Comparison of ENCODE assay signal across 9 cellular contexts in the genomic region with DNA sequence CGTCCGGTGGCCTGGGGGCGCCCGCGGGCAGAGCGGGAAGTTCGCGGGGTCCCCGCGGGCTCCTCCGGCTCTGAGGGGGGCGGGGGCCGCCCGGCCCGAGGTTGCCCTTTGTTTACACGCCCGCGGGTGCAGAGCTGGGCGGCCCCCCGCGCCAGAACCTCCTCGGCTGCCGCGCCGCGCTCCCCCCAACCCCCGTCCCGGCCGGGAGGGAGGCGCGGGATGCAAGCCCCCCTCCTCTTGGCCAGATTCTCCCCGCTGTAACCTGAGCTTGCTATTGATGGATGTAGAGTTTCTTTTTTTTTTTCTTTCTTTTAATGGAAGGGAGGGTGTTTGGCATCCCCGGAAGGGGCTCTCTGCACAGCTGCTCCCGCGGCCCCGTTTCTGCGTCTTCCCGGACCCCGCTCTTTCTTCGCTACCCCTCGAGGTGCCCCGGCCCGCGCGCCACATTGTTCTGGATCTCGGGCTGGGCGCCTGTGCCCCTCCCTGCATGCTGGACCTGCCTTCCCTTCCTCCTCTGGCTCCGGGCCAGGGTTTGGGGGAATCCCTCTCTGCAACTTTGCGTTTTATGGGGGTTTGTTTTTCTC. TPM values are rescaled to one million over a fixed set of nuclear protein-coding genes. Genes with fewer than 3 reads are reported as not detected.
A peak's percentile ranks its signal among the peaks of the same experiment; 100 is the strongest.
DNase-seq lines count a peak whose midpoint lies in the region; ATAC-seq, FAIRE-seq and TF ChIP-seq lines count a peak whose summit lies in the region.
"Had no signal": no experiment of that assay in that cellular context is flagged by ENCODE, and none has a peak within 500 bp of the region (broad histone marks: within the 10 kb centered on the region; RNA-seq: fewer than 3 reads in every experiment).

No MANE protein-coding gene starts in this region.

- no peaks in the 10 kb centered on the region for H3K4me1 Mint-ChIP-seq in activated T-helper 17 cell treated with anti-CD3 and anti-CD28 coated beads, Interleukin-2, amount 50 U/mL, for 72 hours
- H3K4me1 Mint-ChIP-seq in type B pancreatic cell (ENCODE audit: unreplicated experiment): peaks cover 45% of the 10 kb centered on the region

- no peak for FAIRE-seq in kidney (lab: Jason Lieb, UNC)

- peaks cover 0 to 2% of the 10 kb centered on the region in 2 donors for H3K4me1 ChIP-seq in kidney (ENCODE audit: control insufficient read depth in 1 of 2, insufficient read depth in 1 of 2, low read depth in 1 of 2, low read length in 2 of 2)

- peaks cover 66% of the 10 kb centered on the region for H3K27me3 Mint-ChIP-seq in activated T-helper 17 cell treated with anti-CD3 and anti-CD28 coated beads, Interleukin-2, amount 50 U/mL, for 72 hours
- peaks cover 17% of the 10 kb centered on the region for H3K27me3 Mint-ChIP-seq in type B pancreatic cell

- no peak overlapping the region for H3K4me3 ChIP-seq in kidney (ENCODE audit: low read length in 2 of 2)

- H3K36me3 Mint-ChIP-seq in activated T-helper 17 cell treated with anti-CD3 and anti-CD28 coated beads, Interleukin-2, amount 50 U/mL, for 72 hours (ENCODE audit: low read depth): peaks cover 6% of the 10 kb centered on the region
- H3K36me3 Mint-ChIP-seq in type B pancreatic cell: peaks cover 23% of the 10 kb centered on the region

- DNase-seq in NCI-H524 (lab: John Stamatoyannopoulos, UW) (peak; percentile 57 to 82), NCI-H524 treated with DMSO at 0.1 percent for 48 hours (lab: John Stamatoyannopoulos, UW) (no peak), KBM-7 (peak; percentile 55), kidney (peak; percentile 83), type B pancreatic cell (ENCODE audit: extremely low spot score, unreplicated experiment) (no peak)

- H3K9ac ChIP-seq in kidney (ENCODE audit: low read length in 2 of 2): no peak overlapping the region

- ATAC-seq in activated T-helper 17 cell treated with anti-CD3 and anti-CD28 coated beads, Interleukin-2, amount 50 U/mL, for 72 hours (replicated peaks): peak; percentile 2
- ATAC-seq in HG02970 (IDR thresholded peaks at IDR 0.05; ENCODE audit: low FRiP score, unreplicated experiment) (no peak), GM18873 (IDR thresholded peaks at IDR 0.05; ENCODE audit: low FRiP score, unreplicated experiment) (no peak)

- in situ Hi-C loops in KBM-7 (cut with MboI; ENCODE audit: low pct_unique_long_range_greater_than_20kb, low sequenced_read_pairs): no loop called here

- H3K9me3 Mint-ChIP-seq in activated T-helper 17 cell treated with anti-CD3 and anti-CD28 coated beads, Interleukin-2, amount 50 U/mL, for 72 hours: no peaks in the 10 kb centered on the region
- H3K9me3 Mint-ChIP-seq in type B pancreatic cell: no peaks in the 10 kb centered on the region

- no peaks in the 10 kb centered on the region for H3K36me3 ChIP-seq in kidney (ENCODE audit: control insufficient read depth in 1 of 2, insufficient read depth in 2 of 2, low read length in 2 of 2)

- no peaks in the 10 kb centered on the region for H3K9me3 ChIP-seq in kidney (ENCODE audit: control insufficient read depth in 1 of 2, low read length in 2 of 2)

- H3K4me3 Mint-ChIP-seq in activated T-helper 17 cell treated with anti-CD3 and anti-CD28 coated beads, Interleukin-2, amount 50 U/mL, for 72 hours: peak overlapping the region; percentile 74
- H3K4me3 Mint-ChIP-seq in type B pancreatic cell: peak overlapping the region; percentile 95

- intact Hi-C loops in kidney (cut with DNase I): no loop called here

- no peak for TF ChIP-seq CTCF in kidney (IDR thresholded peaks at IDR 0.05; ENCODE audit: borderline replicate concordance, extremely low read depth, insufficient read depth)
- peak; percentile 19 for TF ChIP-seq CTCF in type B pancreatic cell (conservative IDR thresholded peaks at IDR 0.05)

- peak overlapping the region; percentile 74 for H3K27ac Mint-ChIP-seq in activated T-helper 17 cell treated with anti-CD3 and anti-CD28 coated beads, Interleukin-2, amount 50 U/mL, for 72 hours
- H3K27ac Mint-ChIP-seq in type B pancreatic cell: peak overlapping the region; percentile 88

- H3K27ac ChIP-seq in kidney (ENCODE audit: low read depth in 2 of 2, low read length in 2 of 2): no peak overlapping the region

RNA-seq across cellular contexts. Expression of gene CBX2, which starts 0.6 kb away (rescaled TPM):
- 1 to 10 TPM in 1 of 2 donors, under 1 TPM in 1; 0.50 to 1.6 TPM for total RNA-seq in activated T-helper 17 cell treated with anti-CD3 and anti-CD28 coated beads, Interleukin-2, amount 50 U/mL, for 72 hours
- total RNA-seq in kidney: 3.5 TPM
- 2.2 TPM for polyA plus RNA-seq in kidney (ENCODE audit: insufficient read depth, low read depth, low replicate concordance)
- 21.6 and 72.0 TPM in 2 replicates for total RNA-seq in type B pancreatic cell (ENCODE audit: low replicate concordance)

RNA-seq across cellular contexts. Expression of gene CBX8, which starts 18.3 kb away (rescaled TPM):
- 1 to 10 TPM; 1.6 to 5.5 TPM for total RNA-seq in activated T-helper 17 cell treated with anti-CD3 and anti-CD28 coated beads, Interleukin-2, amount 50 U/mL, for 72 hours
- total RNA-seq in kidney (6.2 TPM), type B pancreatic cell (ENCODE audit: low replicate concordance) (13.3 and 16.0 TPM in 2 replicates)
- polyA plus RNA-seq in kidney (ENCODE audit: insufficient read depth, low read depth, low replicate concordance): 3.5 TPM

RNA-seq across cellular contexts. Expression of gene ENPP7, which starts 47.9 kb away (rescaled TPM):
- under 1 TPM in 1 of 2 donors, not detected in 1; 0.50 TPM for total RNA-seq in activated T-helper 17 cell treated with anti-CD3 and anti-CD28 coated beads, Interleukin-2, amount 50 U/mL, for 72 hours
- total RNA-seq in kidney (0.94 TPM), type B pancreatic cell (ENCODE audit: low replicate concordance) (5.3 and 20.5 TPM in 2 replicates)
- 3.7 TPM for polyA plus RNA-seq in kidney (ENCODE audit: insufficient read depth, low read depth, low replicate concordance)
- polyA plus RNA-seq: adipose tissue had no signal

Comparison
In these comparisons a context has a peak if more than half of its experiments do, and no peak if none do; other contexts are left out.
1. DNase-seq: peak in NCI-H524 (2 of 2), KBM-7 (single experiment) and kidney (single experiment); none in NCI-H524 treated with DMSO at 0.1 percent for 48 hours (single experiment) and type B pancreatic cell (single experiment).